8 cellular contexts compared by ENCODE assay signal in genomic region chr12:47078733-47079364, GRCh38. TPM values are rescaled to one million over a fixed set of nuclear protein-coding genes. Genes with fewer than 3 reads are reported as not detected.
DNase-seq lines count a peak whose midpoint lies in the region; ATAC-seq, FAIRE-seq and TF ChIP-seq lines count a peak whose summit lies in the region.

No MANE protein-coding gene starts in this region.

- H3K36me3 ChIP-seq in Peyer's patch (no peaks in the 10 kb centered on the region), astrocyte (ENCODE audit: insufficient read depth, low read length) (peaks cover 15% of the 10 kb centered on the region), keratinocyte (ENCODE audit: control insufficient read depth in 2 of 2, extremely low read depth in 1 of 2, insufficient read depth in 2 of 2, low read length in 2 of 2) (peaks cover 5 to 21% of the 10 kb centered on the region in 2 experiments)

- peaks cover 9% of the 10 kb centered on the region for H3K27me3 Mint-ChIP-seq in astrocyte (ENCODE audit: low read depth, unreplicated experiment)

- TF ChIP-seq CTCF in GM13976 (IDR thresholded peaks at IDR 0.05; ENCODE audit: borderline replicate concordance, control extremely low read depth, extremely low read depth, insufficient read depth, missing control alignments): no peak
- TF ChIP-seq CTCF in Peyer's patch (IDR thresholded peaks at IDR 0.05): no peak
- TF ChIP-seq CTCF in astrocyte (IDR thresholded peaks at IDR 0.05; ENCODE audit: insufficient read depth, low read depth, low read length): no peak
- TF ChIP-seq CTCF in keratinocyte (optimal IDR thresholded peaks at IDR 0.05 in 1 of 3, IDR thresholded peaks at IDR 0.05 in 1 of 3, conservative IDR thresholded peaks at IDR 0.05 in 1 of 3; ENCODE audit: extremely low read depth in 1 of 3, insufficient read depth in 2 of 3, low read length in 3 of 3): no peak

- dilution Hi-C loops in keratinocyte (cut with MboI; ENCODE audit: extremely low pct_ligation_motif_present, low sequenced_read_pairs): no loop called here

- H3K4me2 ChIP-seq in astrocyte (ENCODE audit: low read length) (peak overlapping the region; percentile 93), keratinocyte (ENCODE audit: control insufficient read depth, extremely low read depth, insufficient read depth, low read depth, low read length) (peak overlapping the region; percentile 92)

- H3K4me3 ChIP-seq in Peyer's patch: peak overlapping the region; percentile 59 to 85 (median 81)
- H3K4me3 ChIP-seq in astrocyte (ENCODE audit: insufficient read depth, low read depth, low read length): peak overlapping the region; percentile 92
- H3K4me3 ChIP-seq in keratinocyte (ENCODE audit: control insufficient read depth in 2 of 3, extremely low read depth in 1 of 3, insufficient read depth in 2 of 3, low read depth in 1 of 3, low read length in 3 of 3): peak overlapping the region; percentile 67 to 92 (median 71)

- no peak overlapping the region for H2AFZ ChIP-seq in astrocyte (ENCODE audit: low read depth, low read length)
- no peak overlapping the region for H2AFZ ChIP-seq in keratinocyte (ENCODE audit: control insufficient read depth, low read length)

- H3K79me2 ChIP-seq in astrocyte (ENCODE audit: insufficient read depth, low read length) (peaks cover 59% of the 10 kb centered on the region), keratinocyte (ENCODE audit: control insufficient read depth, insufficient read depth, low read length) (peaks cover 50% of the 10 kb centered on the region)

- H3K4me1 ChIP-seq in Peyer's patch (peaks cover 0 to 3% (median 0%) of the 10 kb centered on the region in 4 donors), astrocyte (ENCODE audit: insufficient read depth, low read length) (peaks cover 42% of the 10 kb centered on the region), keratinocyte (ENCODE audit: control insufficient read depth, extremely low read depth, insufficient read depth, low read length) (peaks cover 52% of the 10 kb centered on the region)

- H3K4me3 Mint-ChIP-seq in astrocyte (ENCODE audit: unreplicated experiment): peak overlapping the region; percentile 90

- H3K27ac ChIP-seq in Peyer's patch (peak overlapping the region; percentile 75 to 92 (median 88)), astrocyte (ENCODE audit: low read depth, low read length) (peak overlapping the region; percentile 97), keratinocyte (ENCODE audit: control insufficient read depth, insufficient read depth, low read length) (peak overlapping the region; percentile 90)

- H3K27ac Mint-ChIP-seq in astrocyte (ENCODE audit: unreplicated experiment): peak overlapping the region; percentile 66

- H3K27me3 ChIP-seq in Peyer's patch (no peaks in the 10 kb centered on the region), astrocyte (ENCODE audit: insufficient read depth, low read length) (no peaks in the 10 kb centered on the region), keratinocyte (ENCODE audit: control insufficient read depth, extremely low read depth, insufficient read depth, low read length) (no peaks in the 10 kb centered on the region)

- in situ Hi-C loops in GM13976 (cut with MboI; ENCODE audit: low sequenced_read_pairs, unreplicated experiment): no loop called here

- H3K4me1 Mint-ChIP-seq in astrocyte (ENCODE audit: low read depth, unreplicated experiment): peaks cover 46% of the 10 kb centered on the region

- no peaks in the 10 kb centered on the region for H3K9me1 ChIP-seq in keratinocyte (ENCODE audit: control insufficient read depth, extremely low read depth, insufficient read depth, low read length)

- no peak for FAIRE-seq in astrocyte (lab: Jason Lieb, UNC)
- peak; percentile 53 for FAIRE-seq in keratinocyte (lab: Jason Lieb, UNC)

- no peak for ATAC-seq in HG02798 (IDR thresholded peaks at IDR 0.05; ENCODE audit: poor library complexity, unreplicated experiment)

- H3K9ac ChIP-seq in astrocyte (ENCODE audit: low read length) (peak overlapping the region; percentile 97), keratinocyte (ENCODE audit: control insufficient read depth, extremely low read depth, insufficient read depth, low read length) (peak overlapping the region; percentile 93)

- peaks cover 24% of the 10 kb centered on the region for H4K20me1 ChIP-seq in astrocyte (ENCODE audit: insufficient read depth, low read length)
- H4K20me1 ChIP-seq in keratinocyte (ENCODE audit: control insufficient read depth, extremely low read depth, insufficient read depth, low read length): no peaks in the 10 kb centered on the region

- H3K9me3 ChIP-seq in Peyer's patch: no peaks in the 10 kb centered on the region
- H3K9me3 ChIP-seq in astrocyte (ENCODE audit: insufficient read depth, low read depth, low read length): no peaks in the 10 kb centered on the region
- H3K9me3 ChIP-seq in keratinocyte (ENCODE audit: control insufficient read depth, low read depth, low read length): no peaks in the 10 kb centered on the region

- peak; percentile 17 for DNase-seq in GM13976 (ENCODE audit: low spot score)
- DNase-seq in Peyer's patch: peak in 2 of 3 donors; percentile 60 to 71
- peak; percentile 33 for DNase-seq in astrocyte (ENCODE audit: low read depth)
- DNase-seq in keratinocyte (ENCODE audit: low read depth, low spot score): no peak
- peak; percentile 19 to 23 for DNase-seq in stimulated activated CD4-positive, alpha-beta T cell treated with anti-CD3 and anti-CD28 coated beads, Interleukin-15, amount 100 ng/mL, for 48 hours (ENCODE audit: low read depth in 2 of 2)
- no peak for DNase-seq in CD1c-positive myeloid dendritic cell (ENCODE audit: extremely low spot score)
- DNase-seq in GM19238 (ENCODE audit: insufficient read length, low spot score): no peak

- TF ChIP-seq POLR2A in Peyer's patch (IDR thresholded peaks at IDR 0.05): no peak

- H3K36me3 Mint-ChIP-seq in astrocyte (ENCODE audit: low read depth, unreplicated experiment): peaks cover 1% of the 10 kb centered on the region

- H3K9me3 Mint-ChIP-seq in astrocyte (ENCODE audit: unreplicated experiment): peaks cover 2% of the 10 kb centered on the region

RNA-seq across cellular contexts. Expression of gene PCED1B, which starts 0.6 kb away (rescaled TPM):
- total RNA-seq in Peyer's patch (10 to 100 TPM in 1 of 4 donors, 1 to 10 TPM in 2, not detected in 1; 1.9 to 11.6 (median 2.3) TPM), astrocyte (1.8 and 2.4 TPM in 2 replicates)
- polyA plus RNA-seq in keratinocyte: 3.1 to 3.7 TPM (median 3.2 TPM) in 3 replicates
- polyA plus RNA-seq in keratinocyte (2011; ENCODE audit: low read depth): 2.0 TPM
- 2.4 and 4.7 TPM in 2 replicates for polyA plus RNA-seq in keratinocyte (2011; cell fraction: cytosol; rRNA removed)
- polyA plus RNA-seq in keratinocyte (2011; cell fraction: nucleus; rRNA removed): 7.8 and 13.8 TPM in 2 replicates
- polyA plus RNA-seq in keratinocyte (2012; ENCODE audit: low replicate concordance): 5.1 and 8.0 TPM in 2 replicates
- polyA minus RNA-seq in keratinocyte: 2.9 to 5.0 TPM (median 4.4 TPM) in 3 replicates
- polyA minus RNA-seq in keratinocyte (2011; cell fraction: cytosol; rRNA and poly(A)+ RNA removed): 2.1 TPM
- 3.2 and 4.5 TPM in 2 replicates for polyA minus RNA-seq in keratinocyte (2011; cell fraction: nucleus; rRNA and poly(A)+ RNA removed)

RNA-seq across cellular contexts. Expression of gene AMIGO2, which starts 0.9 kb away (rescaled TPM):
- total RNA-seq in Peyer's patch (1 to 10 TPM; 1.6 to 7.4 (median 3.1) TPM), astrocyte (25.2 and 35.4 TPM in 2 replicates)
- 50.7 to 76.5 TPM (median 71.3 TPM) in 3 replicates for polyA plus RNA-seq in keratinocyte
- polyA plus RNA-seq in keratinocyte (2011; ENCODE audit: low read depth): 8.3 TPM
- polyA plus RNA-seq in keratinocyte (2011; cell fraction: cytosol; rRNA removed): 29.4 and 57.4 TPM in 2 replicates
- polyA plus RNA-seq in keratinocyte (2011; cell fraction: nucleus; rRNA removed): 135 and 145 TPM in 2 replicates
- polyA plus RNA-seq in keratinocyte (2012; ENCODE audit: low replicate concordance): 12.8 and 59.8 TPM in 2 replicates
- polyA minus RNA-seq in keratinocyte: 33.5 to 51.5 TPM (median 39.6 TPM) in 3 replicates
- 30.3 TPM for polyA minus RNA-seq in keratinocyte (2011; cell fraction: cytosol; rRNA and poly(A)+ RNA removed)
- polyA minus RNA-seq in keratinocyte (2011; cell fraction: nucleus; rRNA and poly(A)+ RNA removed): 45.1 and 74.9 TPM in 2 replicates

Comparison
In these comparisons a context has a peak if more than half of its experiments do, and no peak if none do; other contexts are left out.
1. DNase-seq: peak in GM13976 (single experiment), Peyer's patch (2 of 3), astrocyte (single experiment) and stimulated activated CD4-positive, alpha-beta T cell treated with anti-CD3 and anti-CD28 coated beads, Interleukin-15, amount 100 ng/mL, for 48 hours (2 of 2); none in keratinocyte (single experiment), CD1c-positive myeloid dendritic cell (single experiment) and GM19238 (single experiment).
2. Peak in every context shown above with its lines, with median percentiles within 50 percentile points of each other: H3K27ac ChIP-seq and H3K4me3 ChIP-seq.